Comparison of ENCODE assay signal across 27 cellular contexts in the genomic region with DNA sequence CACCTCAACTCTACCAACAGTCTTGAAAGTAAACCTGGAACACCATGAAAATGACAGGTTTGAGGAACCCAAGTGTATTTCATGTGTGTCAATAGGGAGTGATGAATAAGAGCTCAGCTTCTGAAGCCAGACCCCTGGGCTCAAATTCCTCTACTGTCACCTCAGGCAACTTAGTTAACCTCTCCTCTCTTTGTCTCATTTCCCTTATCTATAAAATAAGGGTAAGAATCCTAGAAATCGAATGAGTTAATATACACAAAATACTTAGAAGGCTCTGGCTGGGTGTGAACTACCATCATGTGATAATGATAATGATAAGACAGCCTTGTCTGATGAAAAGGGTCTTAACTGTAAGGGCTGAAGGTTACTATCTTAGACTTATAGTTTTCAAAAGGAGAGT.
"Had no signal": no experiment of that assay in that cellular context is flagged by ENCODE, and none has a peak within 500 bp of the region (broad histone marks: within the 10 kb centered on the region; RNA-seq: fewer than 3 reads in every experiment).

No MANE protein-coding gene starts in this region.

- H3K4me1 ChIP-seq: colonic mucosa, esophagus muscularis mucosa, gastroesophageal sphincter had no signal

- DNase-seq: colonic mucosa; cortex of kidney; dermis blood vessel endothelial cell; dorsolateral prefrontal cortex; effector CD4-positive, alpha-beta T cell; effector CD8-positive, alpha-beta T cell; effector memory CD4-positive, alpha-beta T cell; effector memory CD8-positive, alpha-beta T cell; esophagus squamous epithelium; foreskin fibroblast; foreskin keratinocyte; foreskin melanocyte; gastrocnemius medialis; glutamatergic neuron; head of caudate nucleus; heart left ventricle; heart right ventricle had no signal

- FAIRE-seq: colon, endometrium, endothelial cell of umbilical vein, frontal cortex had no signal

- H3K27ac ChIP-seq: colonic mucosa, coronary artery, dorsolateral prefrontal cortex, epithelial cell of prostate, esophagus muscularis mucosa, esophagus squamous epithelium, foreskin keratinocyte, gastrocnemius medialis, gastroesophageal sphincter, heart left ventricle, heart right ventricle, hepatocyte had no signal

- H3K9me3 Mint-ChIP-seq: dendritic cell treated with granulocyte-macrophage colony-stimulating factor and Interleukin-4, amounts not matched to agents 40 ng/mL and 50 ng/mL, for 4 days; effector memory CD8-positive, alpha-beta T cell had no signal

- H3K4me3 ChIP-seq: colonic mucosa, coronary artery, dorsolateral prefrontal cortex, esophagus muscularis mucosa, esophagus squamous epithelium, gastrocnemius medialis, gastroesophageal sphincter, heart left ventricle, heart right ventricle, hepatocyte had no signal

- H3K27ac Mint-ChIP-seq: dendritic cell treated with granulocyte-macrophage colony-stimulating factor and Interleukin-4, amounts not matched to agents 40 ng/mL and 50 ng/mL, for 4 days; effector memory CD8-positive, alpha-beta T cell had no signal

- H3K4me3 Mint-ChIP-seq: dendritic cell treated with granulocyte-macrophage colony-stimulating factor and Interleukin-4, amounts not matched to agents 40 ng/mL and 50 ng/mL, for 4 days; effector memory CD8-positive, alpha-beta T cell had no signal

- H3K4me2 ChIP-seq: hepatocyte had no signal

- H3K27me3 Mint-ChIP-seq: dendritic cell treated with granulocyte-macrophage colony-stimulating factor and Interleukin-4, amounts not matched to agents 40 ng/mL and 50 ng/mL, for 4 days had no signal

- H3K27me3 ChIP-seq: colonic mucosa, dorsolateral prefrontal cortex, esophagus muscularis mucosa, gastrocnemius medialis, gastroesophageal sphincter, heart left ventricle, heart right ventricle, hepatocyte had no signal

- H3K36me3 ChIP-seq: colonic mucosa, esophagus muscularis mucosa, esophagus squamous epithelium, gastrocnemius medialis, gastroesophageal sphincter, heart left ventricle, heart right ventricle had no signal

- H2AFZ ChIP-seq: hepatocyte had no signal

- ATAC-seq: effector memory CD8-positive, alpha-beta T cell; foreskin keratinocyte; gastrocnemius medialis; gastroesophageal sphincter; heart left ventricle; heart right ventricle had no signal

- H3K9me3 ChIP-seq: colonic mucosa, esophagus muscularis mucosa, esophagus squamous epithelium, gastrocnemius medialis, gastroesophageal sphincter, heart left ventricle, heart right ventricle had no signal
